Comparison of ENCODE assay signal across 12 cellular contexts in genomic region chr7:90345016-90345415, GRCh38. TPM values are rescaled to one million over a fixed set of nuclear protein-coding genes. Genes with fewer than 3 reads are reported as not detected.
DNase-seq lines count a peak whose midpoint lies in the region; ATAC-seq, FAIRE-seq and TF ChIP-seq lines count a peak whose summit lies in the region.
"Had no signal": no experiment of that assay in that cellular context is flagged by ENCODE, and none has a peak within 500 bp of the region (broad histone marks: within the 10 kb centered on the region; RNA-seq: fewer than 3 reads in every experiment).

No MANE protein-coding gene starts in this region.

- dilution Hi-C loops in keratinocyte (cut with MboI; ENCODE audit: extremely low pct_ligation_motif_present, low sequenced_read_pairs): no loop called here

- no peak for TF ChIP-seq CTCF in keratinocyte (optimal IDR thresholded peaks at IDR 0.05 in 1 of 3, IDR thresholded peaks at IDR 0.05 in 1 of 3, conservative IDR thresholded peaks at IDR 0.05 in 1 of 3; ENCODE audit: extremely low read depth in 1 of 3, insufficient read depth in 2 of 3, low read length in 3 of 3)

- no peak overlapping the region for H3K4me3 ChIP-seq in keratinocyte (ENCODE audit: control insufficient read depth in 2 of 3, extremely low read depth in 1 of 3, insufficient read depth in 2 of 3, low read depth in 1 of 3, low read length in 3 of 3)

- H3K4me1 ChIP-seq in keratinocyte (ENCODE audit: control insufficient read depth, extremely low read depth, insufficient read depth, low read length): peaks cover 6% of the 10 kb centered on the region

- no peaks in the 10 kb centered on the region for H4K20me1 ChIP-seq in keratinocyte (ENCODE audit: control insufficient read depth, extremely low read depth, insufficient read depth, low read length)

- H2AFZ ChIP-seq in keratinocyte (ENCODE audit: control insufficient read depth, low read length): peak overlapping the region; percentile 74

- intact Hi-C loops in activated T-helper 1 cell treated with anti-CD3 and anti-CD28 coated beads, Interleukin-12 subunit alpha, Interleukin-12 subunit beta, Interleukin-2, Interleukin-4 antibody, amounts not matched to agents 30 ng/mL and 10 ng/mL and 1 ng/mL, durations not matched to agents 14 hours and 24 hours and 36 hours (cut with micrococcal nuclease): loop anchor here (5.0 kb wide), 3 partner anchors 42 to 1902 kb away; partner anchors contain the start of genes ANKIB1 and KRIT1

- H3K36me3 ChIP-seq in keratinocyte (ENCODE audit: control insufficient read depth in 2 of 2, extremely low read depth in 1 of 2, insufficient read depth in 2 of 2, low read length in 2 of 2): peaks cover 0 to 3% of the 10 kb centered on the region in 2 experiments

- peaks cover 15% of the 10 kb centered on the region for H3K36me3 Mint-ChIP-seq in activated CD8-positive, alpha-beta memory T cell treated with anti-CD3 and anti-CD28 coated beads, Interleukin-2, amount 10 ng/mL, durations not matched to agents 7 days and 5 days
- H3K36me3 Mint-ChIP-seq in activated T-helper 1 cell treated with anti-CD3 and anti-CD28 coated beads, Interleukin-12 subunit alpha, Interleukin-12 subunit beta, Interleukin-2, Interleukin-4 antibody, amounts not matched to agents 30 ng/mL and 10 ng/mL and 1 ng/mL, durations not matched to agents 14 hours and 24 hours and 36 hours (ENCODE audit: low read depth): peaks cover 15% of the 10 kb centered on the region

- no peak overlapping the region for H3K27ac Mint-ChIP-seq in activated CD8-positive, alpha-beta memory T cell treated with anti-CD3 and anti-CD28 coated beads, Interleukin-2, amount 10 ng/mL, durations not matched to agents 7 days and 5 days
- peak overlapping the region; percentile 97 for H3K27ac Mint-ChIP-seq in activated T-helper 1 cell treated with anti-CD3 and anti-CD28 coated beads, Interleukin-12 subunit alpha, Interleukin-12 subunit beta, Interleukin-2, Interleukin-4 antibody, amounts not matched to agents 30 ng/mL and 10 ng/mL and 1 ng/mL, durations not matched to agents 14 hours and 24 hours and 36 hours
- peak overlapping the region in 1 of 2 donors; percentile 98 for H3K27ac Mint-ChIP-seq in stimulated activated naive CD8-positive, alpha-beta T cell treated with anti-CD3 and anti-CD28 coated beads, Interleukin-15, amount 100 ng/mL, for 72 hours

- H3K27me3 Mint-ChIP-seq in activated CD8-positive, alpha-beta memory T cell treated with anti-CD3 and anti-CD28 coated beads, Interleukin-2, amount 10 ng/mL, durations not matched to agents 7 days and 5 days: no peaks in the 10 kb centered on the region
- H3K27me3 Mint-ChIP-seq in activated T-helper 1 cell treated with anti-CD3 and anti-CD28 coated beads, Interleukin-12 subunit alpha, Interleukin-12 subunit beta, Interleukin-2, Interleukin-4 antibody, amounts not matched to agents 30 ng/mL and 10 ng/mL and 1 ng/mL, durations not matched to agents 14 hours and 24 hours and 36 hours (ENCODE audit: insufficient read depth): no peaks in the 10 kb centered on the region
- no peaks in the 10 kb centered on the region for H3K27me3 Mint-ChIP-seq in stimulated activated naive CD8-positive, alpha-beta T cell treated with anti-CD3 and anti-CD28 coated beads, Interleukin-15, amount 100 ng/mL, for 72 hours

- CTCF ChIA-PET in activated CD8-positive, alpha-beta memory T cell treated with anti-CD3 and anti-CD28 coated beads, Interleukin-2, amount 10 ng/mL, durations not matched to agents 7 days and 5 days (lab: Charles Lee): interaction anchor here (2.3 kb wide), 1 partner anchor 83 kb away, joined by 11 read pairs; no protein-coding TSS in a partner anchor

- no peak for DNase-seq in activated CD8-positive, alpha-beta memory T cell treated with anti-CD3 and anti-CD28 coated beads, Interleukin-2, amount 10 ng/mL, durations not matched to agents 7 days and 5 days
- no peak for DNase-seq in activated CD8-positive, alpha-beta memory T cell treated with anti-CD3 and anti-CD28 coated beads, Interleukin-2, amount 50 U/mL, for 48 hours
- no peak for DNase-seq in activated T-helper 1 cell treated with anti-CD3 and anti-CD28 coated beads, Interleukin-12 subunit alpha, Interleukin-12 subunit beta, Interleukin-2, Interleukin-4 antibody, amounts not matched to agents 30 ng/mL and 10 ng/mL and 1 ng/mL, durations not matched to agents 14 hours and 24 hours and 36 hours (ENCODE audit: low spot score)
- DNase-seq in keratinocyte (ENCODE audit: low read depth, low spot score) (no peak), ureter (ENCODE audit: low spot score) (no peak)
- no peak for DNase-seq in stimulated activated naive CD8-positive, alpha-beta T cell treated with anti-CD3 and anti-CD28 coated beads, Interleukin-15, amount 100 ng/mL, for 72 hours
- DNase-seq: midbrain; NCI-H774; stimulated activated CD4-positive, alpha-beta T cell treated with anti-CD3 and anti-CD28 coated beads, Interleukin-4, amount 100 ng/mL, for 4 hours had no signal

- no peaks in the 10 kb centered on the region for H3K9me3 ChIP-seq in keratinocyte (ENCODE audit: control insufficient read depth, low read depth, low read length)

- H3K9ac ChIP-seq in keratinocyte (ENCODE audit: control insufficient read depth, extremely low read depth, insufficient read depth, low read length): no peak overlapping the region

- FAIRE-seq in keratinocyte (lab: Jason Lieb, UNC): no peak

- peaks cover 34% of the 10 kb centered on the region for H3K79me2 ChIP-seq in keratinocyte (ENCODE audit: control insufficient read depth, insufficient read depth, low read length)

- H3K4me1 Mint-ChIP-seq in activated CD8-positive, alpha-beta memory T cell treated with anti-CD3 and anti-CD28 coated beads, Interleukin-2, amount 10 ng/mL, durations not matched to agents 7 days and 5 days: peaks cover 28% of the 10 kb centered on the region
- peaks cover 38% of the 10 kb centered on the region for H3K4me1 Mint-ChIP-seq in activated T-helper 1 cell treated with anti-CD3 and anti-CD28 coated beads, Interleukin-12 subunit alpha, Interleukin-12 subunit beta, Interleukin-2, Interleukin-4 antibody, amounts not matched to agents 30 ng/mL and 10 ng/mL and 1 ng/mL, durations not matched to agents 14 hours and 24 hours and 36 hours (ENCODE audit: low read depth)
- H3K4me1 Mint-ChIP-seq in stimulated activated naive CD8-positive, alpha-beta T cell treated with anti-CD3 and anti-CD28 coated beads, Interleukin-15, amount 100 ng/mL, for 72 hours: peaks cover 29% of the 10 kb centered on the region

- peak overlapping the region; percentile 94 for H3K4me3 Mint-ChIP-seq in activated CD8-positive, alpha-beta memory T cell treated with anti-CD3 and anti-CD28 coated beads, Interleukin-2, amount 10 ng/mL, durations not matched to agents 7 days and 5 days
- H3K4me3 Mint-ChIP-seq in activated T-helper 1 cell treated with anti-CD3 and anti-CD28 coated beads, Interleukin-12 subunit alpha, Interleukin-12 subunit beta, Interleukin-2, Interleukin-4 antibody, amounts not matched to agents 30 ng/mL and 10 ng/mL and 1 ng/mL, durations not matched to agents 14 hours and 24 hours and 36 hours: peak overlapping the region; percentile 91
- peak overlapping the region; percentile 79 to 90 for H3K4me3 Mint-ChIP-seq in stimulated activated naive CD8-positive, alpha-beta T cell treated with anti-CD3 and anti-CD28 coated beads, Interleukin-15, amount 100 ng/mL, for 72 hours

- no peak overlapping the region for H3K4me2 ChIP-seq in keratinocyte (ENCODE audit: control insufficient read depth, extremely low read depth, insufficient read depth, low read depth, low read length)

- H3K27ac ChIP-seq in keratinocyte (ENCODE audit: control insufficient read depth, insufficient read depth, low read length): no peak overlapping the region

- no peaks in the 10 kb centered on the region for H3K9me3 Mint-ChIP-seq in activated CD8-positive, alpha-beta memory T cell treated with anti-CD3 and anti-CD28 coated beads, Interleukin-2, amount 10 ng/mL, durations not matched to agents 7 days and 5 days (ENCODE audit: low read depth)
- no peaks in the 10 kb centered on the region for H3K9me3 Mint-ChIP-seq in activated T-helper 1 cell treated with anti-CD3 and anti-CD28 coated beads, Interleukin-12 subunit alpha, Interleukin-12 subunit beta, Interleukin-2, Interleukin-4 antibody, amounts not matched to agents 30 ng/mL and 10 ng/mL and 1 ng/mL, durations not matched to agents 14 hours and 24 hours and 36 hours
- H3K9me3 Mint-ChIP-seq in stimulated activated naive CD8-positive, alpha-beta T cell treated with anti-CD3 and anti-CD28 coated beads, Interleukin-15, amount 100 ng/mL, for 72 hours: peaks cover 0 to 4% of the 10 kb centered on the region in 2 donors

- H3K9me1 ChIP-seq in keratinocyte (ENCODE audit: control insufficient read depth, extremely low read depth, insufficient read depth, low read length): no peaks in the 10 kb centered on the region

- no peak for ATAC-seq in activated CD8-positive, alpha-beta memory T cell treated with anti-CD3 and anti-CD28 coated beads, Interleukin-2, amount 10 ng/mL, durations not matched to agents 7 days and 5 days
- ATAC-seq in stimulated activated naive CD8-positive, alpha-beta T cell treated with anti-CD3 and anti-CD28 coated beads, Interleukin-15, amount 100 ng/mL, for 72 hours: no peak
- no peak for ATAC-seq in HG02571 (IDR thresholded peaks at IDR 0.05; ENCODE audit: unreplicated experiment)
- ATAC-seq in HG03439 (IDR thresholded peaks at IDR 0.05; ENCODE audit: unreplicated experiment): no peak

- H3K27me3 ChIP-seq in keratinocyte (ENCODE audit: control insufficient read depth, extremely low read depth, insufficient read depth, low read length): no peaks in the 10 kb centered on the region

RNA-seq across cellular contexts. Expression of gene GTPBP10, which starts 1.5 kb away (rescaled TPM):
- total RNA-seq in activated CD8-positive, alpha-beta memory T cell treated with anti-CD3 and anti-CD28 coated beads, Interleukin-2, amount 10 ng/mL, durations not matched to agents 7 days and 5 days: 10 to 100 TPM; 26.6 to 29.1 TPM
- total RNA-seq in activated T-helper 1 cell treated with anti-CD3 and anti-CD28 coated beads, Interleukin-12 subunit alpha, Interleukin-12 subunit beta, Interleukin-2, Interleukin-4 antibody, amounts not matched to agents 30 ng/mL and 10 ng/mL and 1 ng/mL, durations not matched to agents 14 hours and 24 hours and 36 hours: 32.6 and 36.2 TPM in 2 replicates
- 14.0 to 26.6 TPM (median 17.0 TPM) in 3 replicates for polyA plus RNA-seq in keratinocyte
- polyA plus RNA-seq in keratinocyte (2011; ENCODE audit: low read depth): 15.5 TPM
- polyA plus RNA-seq in keratinocyte (2011; cell fraction: cytosol; rRNA removed): 14.5 and 27.0 TPM in 2 replicates
- polyA plus RNA-seq in keratinocyte (2011; cell fraction: nucleus; rRNA removed): 20.3 and 28.4 TPM in 2 replicates
- 13.9 and 20.8 TPM in 2 replicates for polyA plus RNA-seq in keratinocyte (2012; ENCODE audit: low replicate concordance)
- 0.46 to 11.9 TPM (median 6.0 TPM) in 3 replicates for polyA minus RNA-seq in keratinocyte
- 2.7 TPM for polyA minus RNA-seq in keratinocyte (2011; cell fraction: cytosol; rRNA and poly(A)+ RNA removed)
- 5.4 and 14.2 TPM in 2 replicates for polyA minus RNA-seq in keratinocyte (2011; cell fraction: nucleus; rRNA and poly(A)+ RNA removed)
- 37.1 TPM for total RNA-seq in ureter

RNA-seq across cellular contexts. Expression of gene FAM237B, which starts 23.9 kb away (rescaled TPM):
- not detected for total RNA-seq in activated CD8-positive, alpha-beta memory T cell treated with anti-CD3 and anti-CD28 coated beads, Interleukin-2, amount 10 ng/mL, durations not matched to agents 7 days and 5 days
- total RNA-seq in activated T-helper 1 cell treated with anti-CD3 and anti-CD28 coated beads, Interleukin-12 subunit alpha, Interleukin-12 subunit beta, Interleukin-2, Interleukin-4 antibody, amounts not matched to agents 30 ng/mL and 10 ng/mL and 1 ng/mL, durations not matched to agents 14 hours and 24 hours and 36 hours: not detected in 2 replicates
- polyA plus RNA-seq in keratinocyte: not detected in 3 replicates
- not detected for polyA plus RNA-seq in keratinocyte (2011; ENCODE audit: low read depth)
- polyA plus RNA-seq in keratinocyte (2011; cell fraction: cytosol; rRNA removed): not detected in 2 replicates
- polyA plus RNA-seq in keratinocyte (2011; cell fraction: nucleus; rRNA removed): not detected in 2 replicates
- not detected in 2 replicates for polyA plus RNA-seq in keratinocyte (2012; ENCODE audit: low replicate concordance)
- not detected in 3 replicates for polyA minus RNA-seq in keratinocyte
- polyA minus RNA-seq in keratinocyte (2011; cell fraction: cytosol; rRNA and poly(A)+ RNA removed): not detected
- polyA minus RNA-seq in keratinocyte (2011; cell fraction: nucleus; rRNA and poly(A)+ RNA removed): not detected in 2 replicates
- total RNA-seq in ureter: not detected
- polyA plus RNA-seq: AG04450 had no signal

RNA-seq across cellular contexts. Expression of gene CLDN12, which starts 58.2 kb away (rescaled TPM):
- total RNA-seq in activated CD8-positive, alpha-beta memory T cell treated with anti-CD3 and anti-CD28 coated beads, Interleukin-2, amount 10 ng/mL, durations not matched to agents 7 days and 5 days: 1 to 10 TPM; 4.8 to 6.1 TPM
- 4.4 and 6.2 TPM in 2 replicates for total RNA-seq in activated T-helper 1 cell treated with anti-CD3 and anti-CD28 coated beads, Interleukin-12 subunit alpha, Interleukin-12 subunit beta, Interleukin-2, Interleukin-4 antibody, amounts not matched to agents 30 ng/mL and 10 ng/mL and 1 ng/mL, durations not matched to agents 14 hours and 24 hours and 36 hours
- 59.5 to 71.5 TPM (median 62.5 TPM) in 3 replicates for polyA plus RNA-seq in keratinocyte
- 9.6 TPM for polyA plus RNA-seq in keratinocyte (2011; ENCODE audit: low read depth)
- 21.5 and 33.6 TPM in 2 replicates for polyA plus RNA-seq in keratinocyte (2011; cell fraction: cytosol; rRNA removed)
- 129 and 133 TPM in 2 replicates for polyA plus RNA-seq in keratinocyte (2011; cell fraction: nucleus; rRNA removed)
- polyA plus RNA-seq in keratinocyte (2012; ENCODE audit: low replicate concordance): 20.2 and 24.6 TPM in 2 replicates
- 146 to 209 TPM (median 160 TPM) in 3 replicates for polyA minus RNA-seq in keratinocyte
- polyA minus RNA-seq in keratinocyte (2011; cell fraction: cytosol; rRNA and poly(A)+ RNA removed): 35.3 TPM
- 70.4 and 114 TPM in 2 replicates for polyA minus RNA-seq in keratinocyte (2011; cell fraction: nucleus; rRNA and poly(A)+ RNA removed)
- total RNA-seq in ureter: 28.5 TPM
